ENCODE assay signal across 10 cellular contexts in the genomic region with DNA sequence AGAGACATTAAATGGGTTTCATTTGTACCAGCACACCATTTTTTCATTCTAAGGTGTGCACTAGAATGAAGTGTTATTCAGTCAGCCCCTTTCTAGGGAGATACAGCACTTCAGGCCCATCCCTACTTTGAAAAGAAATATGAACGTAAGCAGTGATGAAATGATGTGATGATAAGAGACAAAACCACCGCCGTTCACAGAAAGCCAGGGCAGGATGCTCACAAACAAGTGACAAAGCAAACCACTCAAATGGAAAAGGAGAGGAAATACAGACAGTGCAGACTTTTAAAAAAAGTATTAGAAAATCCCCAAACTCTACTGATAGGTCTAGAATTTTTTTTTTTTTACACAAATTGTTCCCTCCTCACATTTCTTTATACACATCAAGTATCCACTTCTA.
DNase-seq lines count a peak whose midpoint lies in the region; ATAC-seq lines count a peak whose summit lies in the region.
"Had no signal": no experiment of that assay in that cellular context is flagged by ENCODE, and none has a peak within 500 bp of the region (broad histone marks: within the 10 kb centered on the region; RNA-seq: fewer than 3 reads in every experiment).

No MANE protein-coding gene starts in this region.

- peak; percentile 79 for DNase-seq in T-helper 2 cell treated with Interferon-gamma antibody and Interleukin-4, amounts not matched to agents 5 μg/mL and 100 μg/mL, for 36 hours (ENCODE audit: low spot score)
- DNase-seq in activated naive CD4-positive, alpha-beta T cell treated with anti-CD3 and anti-CD28 coated beads, Interleukin-2, amount 50 U/mL, for 16 hours, result peak; percentile 51
- peak; percentile 46 for DNase-seq in stimulated activated CD8-positive, alpha-beta memory T cell treated with anti-CD3 and anti-CD28 coated beads, Interleukin-12 subunit alpha, Interleukin-12 subunit beta, amount 100 ng/mL, for 1 hour (ENCODE audit: low read depth)
- DNase-seq in D341Med (ENCODE audit: low spot score) (no peak), DMS153 treated with DMSO at 0.1 percent for 48 hours (lab: John Stamatoyannopoulos, UW; ENCODE audit: unreplicated experiment) (no peak)
- DNase-seq: dermis blood vessel endothelial cell, NCI-H69 had no signal

- no peaks in the 10 kb centered on the region for H3K9me3 Mint-ChIP-seq in T-helper 2 cell treated with Interferon-gamma antibody and Interleukin-4, amounts not matched to agents 5 μg/mL and 100 μg/mL, for 36 hours

- peak overlapping the region; percentile 96 for H3K27ac Mint-ChIP-seq in T-helper 2 cell treated with Interferon-gamma antibody and Interleukin-4, amounts not matched to agents 5 μg/mL and 100 μg/mL, for 36 hours

- peak overlapping the region; percentile 74 for H3K4me3 Mint-ChIP-seq in T-helper 2 cell treated with Interferon-gamma antibody and Interleukin-4, amounts not matched to agents 5 μg/mL and 100 μg/mL, for 36 hours

- peaks cover 63% of the 10 kb centered on the region for H3K36me3 Mint-ChIP-seq in T-helper 2 cell treated with Interferon-gamma antibody and Interleukin-4, amounts not matched to agents 5 μg/mL and 100 μg/mL, for 36 hours (ENCODE audit: low read depth)

- no peaks in the 10 kb centered on the region for H3K27me3 Mint-ChIP-seq in T-helper 2 cell treated with Interferon-gamma antibody and Interleukin-4, amounts not matched to agents 5 μg/mL and 100 μg/mL, for 36 hours (ENCODE audit: low read depth)

- H3K4me1 Mint-ChIP-seq in T-helper 2 cell treated with Interferon-gamma antibody and Interleukin-4, amounts not matched to agents 5 μg/mL and 100 μg/mL, for 36 hours (ENCODE audit: low read depth), result peaks cover 77% of the 10 kb centered on the region

- peak; percentile 37 for ATAC-seq in GM19463 (IDR thresholded peaks at IDR 0.05; ENCODE audit: unreplicated experiment)
- no peak for ATAC-seq in HG03460 (IDR thresholded peaks at IDR 0.05; ENCODE audit: unreplicated experiment)
- no peak for ATAC-seq in HG03565 (IDR thresholded peaks at IDR 0.05; ENCODE audit: unreplicated experiment)

Comparison
In these comparisons a context has a peak if more than half of its experiments do, and no peak if none do; other contexts are left out.
1. DNase-seq: peak in T-helper 2 cell treated with Interferon-gamma antibody and Interleukin-4, amounts not matched to agents 5 μg/mL and 100 μg/mL, for 36 hours (single experiment), activated naive CD4-positive, alpha-beta T cell treated with anti-CD3 and anti-CD28 coated beads, Interleukin-2, amount 50 U/mL, for 16 hours (single experiment) and stimulated activated CD8-positive, alpha-beta memory T cell treated with anti-CD3 and anti-CD28 coated beads, Interleukin-12 subunit alpha, Interleukin-12 subunit beta, amount 100 ng/mL, for 1 hour (single experiment); none in D341Med (single experiment) and DMS153 treated with DMSO at 0.1 percent for 48 hours (single experiment).